39 cellular contexts compared by ENCODE assay signal in genomic region chr2:125867908-125868307, GRCh38.
"Had no signal": no experiment of that assay in that cellular context is flagged by ENCODE, and none has a peak within 500 bp of the region (broad histone marks: within the 10 kb centered on the region; RNA-seq: fewer than 3 reads in every experiment).

No MANE protein-coding gene starts in this region.

- FAIRE-seq: astrocyte, bronchial epithelial cell had no signal

- ATAC-seq: activated naive CD8-positive, alpha-beta T cell treated with anti-CD3 and anti-CD28 coated beads, Interleukin-2, amount 50 U/mL, for 24 hours; activated T-cell treated with anti-CD3 and anti-CD28 coated beads, Interleukin-2, amount 50 U/mL, for 4 hours; activated T-cell treated with anti-CD3 and anti-CD28 coated beads, Interleukin-2, amount 50 U/mL, for 72 hours; activated T-helper 17 cell treated with anti-CD3 and anti-CD28 coated beads, Interleukin-2, amount 50 U/mL, for 72 hours; body of pancreas had no signal

- DNase-seq: activated effector memory CD4-positive, alpha-beta T cell treated with anti-CD3 and anti-CD28 coated beads, Interleukin-2, amount 50 U/mL, for 16 hours; activated effector memory CD4-positive, alpha-beta T cell treated with Interleukin-2 at 50 U/mL for 16 hours; activated gamma-delta T cell; activated gamma-delta T cell treated with Interleukin-2 at 50 U/mL for 16 hours; activated naive CD4-positive, alpha-beta T cell; activated naive CD4-positive, alpha-beta T cell treated with anti-CD3 and anti-CD28 coated beads for 36 hours; activated naive CD4-positive, alpha-beta T cell treated with anti-CD3 and anti-CD28 coated beads, Interleukin-2, amount 10 ng/mL, durations not matched to agents 7 days and 5 days; activated naive CD4-positive, alpha-beta T cell treated with anti-CD3 and anti-CD28 coated beads, Interleukin-2, amount 50 U/mL, for 16 hours; activated naive CD4-positive, alpha-beta T cell treated with Interleukin-2 at 50 U/mL for 16 hours; activated naive CD8-positive, alpha-beta T cell treated with anti-CD3 and anti-CD28 coated beads for 36 hours; activated naive CD8-positive, alpha-beta T cell treated with anti-CD3 and anti-CD28 coated beads, Interleukin-2, amount 10 ng/mL, durations not matched to agents 7 days and 5 days; activated naive CD8-positive, alpha-beta T cell treated with anti-CD3 and anti-CD28 coated beads, Interleukin-2, amount 50 U/mL, for 24 hours; activated T-cell treated with anti-CD3 and anti-CD28 coated beads for 4 hours; activated T-cell treated with anti-CD3 and anti-CD28 coated beads, Interleukin-2, amount 50 U/mL, for 1 hour; activated T-cell treated with anti-CD3 and anti-CD28 coated beads, Interleukin-2, amount 50 U/mL, for 24 hours; activated T-cell treated with anti-CD3 and anti-CD28 coated beads, Interleukin-2, amount 50 U/mL, for 4 hours; activated T-cell treated with anti-CD3 and anti-CD28 coated beads, Interleukin-2, amount 50 U/mL, for 48 hours; activated T-cell treated with anti-CD3 and anti-CD28 coated beads, Interleukin-2, amount 50 U/mL, for 72 hours; adrenal gland; amniotic stem cell; amygdala; anterior cingulate cortex; aorta; body of pancreas; brain microvascular endothelial cell; caudate nucleus; central memory CD4-positive, alpha-beta T cell; cerebellar nuclear complex had no signal

- H3K27ac Mint-ChIP-seq: activated naive CD4-positive, alpha-beta T cell treated with anti-CD3 and anti-CD28 coated beads for 36 hours; activated naive CD4-positive, alpha-beta T cell treated with anti-CD3 and anti-CD28 coated beads, Interleukin-2, amount 10 ng/mL, durations not matched to agents 7 days and 5 days; activated naive CD4-positive, alpha-beta T cell treated with anti-CD3 and anti-CD28 coated beads, Interleukin-2, amount 50 U/mL, for 24 hours; activated naive CD8-positive, alpha-beta T cell; activated naive CD8-positive, alpha-beta T cell treated with anti-CD3 and anti-CD28 coated beads for 36 hours; activated naive CD8-positive, alpha-beta T cell treated with anti-CD3 and anti-CD28 coated beads, Interleukin-2, amount 10 ng/mL, durations not matched to agents 7 days and 5 days; activated naive CD8-positive, alpha-beta T cell treated with anti-CD3 and anti-CD28 coated beads, Interleukin-2, amount 50 U/mL, for 24 hours; activated T-cell treated with anti-CD3 and anti-CD28 coated beads, Interleukin-2, amount 50 U/mL, for 24 hours; activated T-cell treated with anti-CD3 and anti-CD28 coated beads, Interleukin-2, amount 50 U/mL, for 72 hours; activated T-helper 1 cell treated with anti-CD3 and anti-CD28 coated beads, Interleukin-12 subunit alpha, Interleukin-12 subunit beta, Interleukin-2, Interleukin-4 antibody, amounts not matched to agents 30 ng/mL and 10 ng/mL and 1 ng/mL, durations not matched to agents 14 hours and 24 hours and 36 hours; activated T-helper 17 cell treated with anti-CD3 and anti-CD28 coated beads, Interleukin-2, amount 50 U/mL, for 72 hours; activated T-helper 2 cell treated with anti-CD3 and anti-CD28 coated beads, Interferon-gamma antibody, Interleukin-2, Interleukin-4, amounts not matched to agents 10 μg/mL and 5 μg/mL and 100 μg/mL, durations not matched to agents 14 hours and 24 hours and 36 hours; brain had no signal

- H3K36me3 ChIP-seq: adrenal gland, ascending aorta, brain microvascular endothelial cell, breast epithelium, cardiac muscle cell had no signal

- H3K27me3 ChIP-seq: adrenal gland, ascending aorta, body of pancreas, brain microvascular endothelial cell, breast epithelium, cardiac muscle cell had no signal

- H3K9me3 Mint-ChIP-seq: activated naive CD4-positive, alpha-beta T cell treated with anti-CD3 and anti-CD28 coated beads for 36 hours; activated naive CD8-positive, alpha-beta T cell treated with anti-CD3 and anti-CD28 coated beads for 36 hours; activated naive CD8-positive, alpha-beta T cell treated with anti-CD3 and anti-CD28 coated beads, Interleukin-2, amount 10 ng/mL, durations not matched to agents 7 days and 5 days; activated T-helper 1 cell treated with anti-CD3 and anti-CD28 coated beads, Interleukin-12 subunit alpha, Interleukin-12 subunit beta, Interleukin-2, Interleukin-4 antibody, amounts not matched to agents 30 ng/mL and 10 ng/mL and 1 ng/mL, durations not matched to agents 14 hours and 24 hours and 36 hours had no signal

- H3K9me3 ChIP-seq: adrenal gland, ascending aorta, body of pancreas, breast epithelium had no signal

- H3K4me3 ChIP-seq: adrenal gland, ascending aorta, body of pancreas, breast epithelium, cardiac muscle cell had no signal

- H3K4me1 ChIP-seq: adrenal gland, ascending aorta, body of pancreas, breast epithelium had no signal

- H3K27ac ChIP-seq: adrenal gland, ascending aorta, body of pancreas, brain microvascular endothelial cell, breast epithelium, cardiac muscle cell had no signal

- H3K36me3 Mint-ChIP-seq: activated naive CD4-positive, alpha-beta T cell treated with anti-CD3 and anti-CD28 coated beads, Interleukin-2, amount 10 ng/mL, durations not matched to agents 7 days and 5 days; activated naive CD4-positive, alpha-beta T cell treated with anti-CD3 and anti-CD28 coated beads, Interleukin-2, amount 50 U/mL, for 24 hours; activated naive CD8-positive, alpha-beta T cell; activated naive CD8-positive, alpha-beta T cell treated with anti-CD3 and anti-CD28 coated beads for 36 hours; activated naive CD8-positive, alpha-beta T cell treated with anti-CD3 and anti-CD28 coated beads, Interleukin-2, amount 10 ng/mL, durations not matched to agents 7 days and 5 days; brain had no signal
